Comparison of ENCODE assay signal across 12 cellular contexts in genomic region chr16:22355487-22355908, GRCh38. TPM values are rescaled to one million over a fixed set of nuclear protein-coding genes. Genes with fewer than 3 reads are reported as not detected.
DNase-seq lines count a peak whose midpoint lies in the region; ATAC-seq and TF ChIP-seq lines count a peak whose summit lies in the region.
"Had no signal": no experiment of that assay in that cellular context is flagged by ENCODE, and none has a peak within 500 bp of the region (broad histone marks: within the 10 kb centered on the region; RNA-seq: fewer than 3 reads in every experiment).

No MANE protein-coding gene starts in this region.

- intact Hi-C loops in posterior vena cava (cut with DNase I): no loop called here

- peak overlapping the region; percentile 47 for H3K27ac Mint-ChIP-seq in activated T-cell treated with anti-CD3 and anti-CD28 coated beads, Interleukin-2, amount 50 U/mL, for 24 hours
- peak overlapping the region; percentile 69 for H3K27ac Mint-ChIP-seq in activated CD4-positive, alpha-beta memory T cell treated with anti-CD3 and anti-CD28 coated beads, Interleukin-2, amount 10 ng/mL, durations not matched to agents 7 days and 5 days

- peaks cover 24% of the 10 kb centered on the region for H3F3A ChIP-seq in smooth muscle cell (ENCODE audit: low read depth)

- peaks cover 72% of the 10 kb centered on the region for H3K36me3 Mint-ChIP-seq in activated T-cell treated with anti-CD3 and anti-CD28 coated beads, Interleukin-2, amount 50 U/mL, for 24 hours (ENCODE audit: low read depth)
- peaks cover 50% of the 10 kb centered on the region for H3K36me3 Mint-ChIP-seq in activated CD4-positive, alpha-beta memory T cell treated with anti-CD3 and anti-CD28 coated beads, Interleukin-2, amount 10 ng/mL, durations not matched to agents 7 days and 5 days (ENCODE audit: low read depth)

- no peak for TF ChIP-seq CTCF in smooth muscle cell (IDR thresholded peaks at IDR 0.05; ENCODE audit: borderline replicate concordance, insufficient read depth, poor library complexity, severe bottlenecking)

- H3K27ac ChIP-seq in smooth muscle cell (ENCODE audit: low read depth): peak overlapping the region; percentile 21
- H3K27ac ChIP-seq: HL-60, parathyroid adenoma, upper lobe of left lung had no signal

- H3K27me3 Mint-ChIP-seq in activated T-cell treated with anti-CD3 and anti-CD28 coated beads, Interleukin-2, amount 50 U/mL, for 24 hours: no peaks in the 10 kb centered on the region
- no peaks in the 10 kb centered on the region for H3K27me3 Mint-ChIP-seq in activated CD4-positive, alpha-beta memory T cell treated with anti-CD3 and anti-CD28 coated beads, Interleukin-2, amount 10 ng/mL, durations not matched to agents 7 days and 5 days

- peaks cover 100% of the 10 kb centered on the region for H4K20me1 ChIP-seq in smooth muscle cell (ENCODE audit: low read depth)

- DNase-seq in activated T-cell treated with anti-CD3 and anti-CD28 coated beads, Interleukin-2, amount 50 U/mL, for 24 hours: no peak
- no peak for DNase-seq in activated T-cell treated with anti-CD3 and anti-CD28 coated beads, Interleukin-2, amount 50 U/mL, for 1 hour
- no peak for DNase-seq in activated CD4-positive, alpha-beta memory T cell treated with anti-CD3 and anti-CD28 coated beads, Interleukin-2, amount 10 ng/mL, durations not matched to agents 7 days and 5 days
- DNase-seq in smooth muscle cell (lab: John Stamatoyannopoulos, UW; ENCODE audit: unreplicated experiment): no peak
- DNase-seq in posterior vena cava (ENCODE audit: low spot score): no peak
- DNase-seq in HT-29 (ENCODE audit: low spot score): no peak
- DNase-seq: stimulated activated CD4-positive, alpha-beta T cell treated with anti-CD3 and anti-CD28 coated beads, Interleukin-15, amount 100 ng/mL, for 24 hours; upper lobe of left lung had no signal

- ATAC-seq in HG03354 (IDR thresholded peaks at IDR 0.05; ENCODE audit: poor library complexity, severe bottlenecking, unreplicated experiment): peak; percentile 30
- ATAC-seq in HG02938 (IDR thresholded peaks at IDR 0.05; ENCODE audit: unreplicated experiment): no peak

- peaks cover 84% of the 10 kb centered on the region for H3K79me2 ChIP-seq in smooth muscle cell (ENCODE audit: low read depth)
- H3K79me2 ChIP-seq: parathyroid adenoma had no signal

- no peak overlapping the region for H3K9ac ChIP-seq in smooth muscle cell (ENCODE audit: low read depth)
- H3K9ac ChIP-seq: parathyroid adenoma had no signal

- H3K4me1 ChIP-seq in smooth muscle cell (ENCODE audit: low read depth): peaks cover 17% of the 10 kb centered on the region
- H3K4me1 ChIP-seq: parathyroid adenoma had no signal

- H3K9me3 ChIP-seq in smooth muscle cell (replicated peaks; ENCODE audit: low read depth): no peaks in the 10 kb centered on the region
- H3K9me3 ChIP-seq: upper lobe of left lung had no signal

- H3K4me3 Mint-ChIP-seq in activated T-cell treated with anti-CD3 and anti-CD28 coated beads, Interleukin-2, amount 50 U/mL, for 24 hours: no peak overlapping the region
- no peak overlapping the region for H3K4me3 Mint-ChIP-seq in activated CD4-positive, alpha-beta memory T cell treated with anti-CD3 and anti-CD28 coated beads, Interleukin-2, amount 10 ng/mL, durations not matched to agents 7 days and 5 days

- H3K4me3 ChIP-seq in smooth muscle cell: no peak overlapping the region
- H3K4me3 ChIP-seq: upper lobe of left lung had no signal

- no peak overlapping the region for H3K4me2 ChIP-seq in smooth muscle cell

- H3K4me1 Mint-ChIP-seq in activated T-cell treated with anti-CD3 and anti-CD28 coated beads, Interleukin-2, amount 50 U/mL, for 24 hours (ENCODE audit: low read depth): peaks cover 76% of the 10 kb centered on the region
- H3K4me1 Mint-ChIP-seq in activated CD4-positive, alpha-beta memory T cell treated with anti-CD3 and anti-CD28 coated beads, Interleukin-2, amount 10 ng/mL, durations not matched to agents 7 days and 5 days: peaks cover 65% of the 10 kb centered on the region

- CTCF ChIA-PET in activated CD4-positive, alpha-beta memory T cell treated with anti-CD3 and anti-CD28 coated beads, Interleukin-2, amount 10 ng/mL, durations not matched to agents 7 days and 5 days (lab: Charles Lee): interaction anchor here (1.3 kb wide), 1 partner anchor 17 kb away, joined by 7 read pairs; no protein-coding TSS in a partner anchor

- H2AFZ ChIP-seq in smooth muscle cell (ENCODE audit: low read depth): no peak overlapping the region
- H2AFZ ChIP-seq: parathyroid adenoma had no signal

- H3K36me3 ChIP-seq in smooth muscle cell (ENCODE audit: low read depth): peaks cover 6% of the 10 kb centered on the region

- peaks cover 4% of the 10 kb centered on the region for H3K9me3 Mint-ChIP-seq in activated T-cell treated with anti-CD3 and anti-CD28 coated beads, Interleukin-2, amount 50 U/mL, for 24 hours
- H3K9me3 Mint-ChIP-seq in activated CD4-positive, alpha-beta memory T cell treated with anti-CD3 and anti-CD28 coated beads, Interleukin-2, amount 10 ng/mL, durations not matched to agents 7 days and 5 days: no peaks in the 10 kb centered on the region

- no peaks in the 10 kb centered on the region for H3K27me3 ChIP-seq in smooth muscle cell (ENCODE audit: low read depth)
- H3K27me3 ChIP-seq: upper lobe of left lung had no signal

- POLR2A ChIA-PET in activated CD4-positive, alpha-beta memory T cell treated with anti-CD3 and anti-CD28 coated beads, Interleukin-2, amount 10 ng/mL, durations not matched to agents 7 days and 5 days (lab: Charles Lee): interaction anchor here (0.9 to 7.7 kb wide), 4 partner anchors 9 to 18 kb away, joined by 3 to 165 read pairs (median 5); partner anchors contain the start of gene CDR2

RNA-seq across cellular contexts. Expression of gene CDR2, which starts 18.9 kb away (rescaled TPM):
- total RNA-seq in activated CD4-positive, alpha-beta memory T cell treated with anti-CD3 and anti-CD28 coated beads, Interleukin-2, amount 10 ng/mL, durations not matched to agents 7 days and 5 days: 10 to 100 TPM; 43.1 to 43.9 TPM
- total RNA-seq in smooth muscle cell (67.3 and 76.5 TPM in 2 replicates), posterior vena cava (10 to 100 TPM; 28.9 to 40.0 TPM)
- 47.4 and 52.5 TPM in 2 replicates for polyA plus RNA-seq in smooth muscle cell
- 25.8 and 31.7 TPM in 2 replicates for total RNA-seq in HT-29 (2014; rRNA removed; shearing (Covaris generic))

RNA-seq across cellular contexts. Expression of gene POLR3E, which starts 58.3 kb away (rescaled TPM):
- total RNA-seq in activated CD4-positive, alpha-beta memory T cell treated with anti-CD3 and anti-CD28 coated beads, Interleukin-2, amount 10 ng/mL, durations not matched to agents 7 days and 5 days: 10 to 100 TPM; 50.7 TPM
- total RNA-seq in smooth muscle cell (29.1 and 31.2 TPM in 2 replicates), posterior vena cava (10 to 100 TPM; 28.6 to 33.0 TPM)
- polyA plus RNA-seq in smooth muscle cell: 13.9 and 21.2 TPM in 2 replicates
- total RNA-seq in HT-29 (2014; rRNA removed; shearing (Covaris generic)): 95.4 and 104 TPM in 2 replicates
